Comparison of ENCODE assay signal across 13 cellular contexts in genomic region chr2:190792956-190793888, GRCh38.
DNase-seq lines count a peak whose midpoint lies in the region; ATAC-seq and FAIRE-seq lines count a peak whose summit lies in the region.
"Had no signal": no experiment of that assay in that cellular context is flagged by ENCODE, and none has a peak within 500 bp of the region (broad histone marks: within the 10 kb centered on the region; RNA-seq: fewer than 3 reads in every experiment).

No MANE protein-coding gene starts in this region.

- H3K4me1 Mint-ChIP-seq in activated naive CD8-positive, alpha-beta T cell treated with anti-CD3 and anti-CD28 coated beads, Interleukin-2, amount 50 U/mL, for 24 hours = peaks cover 76% of the 10 kb centered on the region

- peak; percentile 80 for ATAC-seq in activated naive CD8-positive, alpha-beta T cell treated with anti-CD3 and anti-CD28 coated beads, Interleukin-2, amount 50 U/mL, for 24 hours
- ATAC-seq in GM21515 (IDR thresholded peaks at IDR 0.05; ENCODE audit: unreplicated experiment) (no peak), GM21423 (IDR thresholded peaks at IDR 0.05; ENCODE audit: unreplicated experiment) (no peak)
- ATAC-seq: psoas muscle, upper lobe of right lung had no signal

- DNase-seq in A172 (ENCODE audit: low spot score) (peak; percentile 47), Caki2 (ENCODE audit: low read depth) (peak; percentile 40), lung microvascular endothelial cell (ENCODE audit: low read depth in 2 of 2) (peak; percentile 12 to 64), GM19239 (ENCODE audit: insufficient read length, low spot score) (no peak)
- no peak for DNase-seq in activated naive CD8-positive, alpha-beta T cell treated with anti-CD3 and anti-CD28 coated beads, Interleukin-2, amount 50 U/mL, for 24 hours
- DNase-seq: glutamatergic neuron, MG63, NCI-H226, psoas muscle, upper lobe of right lung had no signal

- H3K9me3 Mint-ChIP-seq in activated naive CD8-positive, alpha-beta T cell treated with anti-CD3 and anti-CD28 coated beads, Interleukin-2, amount 50 U/mL, for 24 hours = no peaks in the 10 kb centered on the region

- no peaks in the 10 kb centered on the region for H3K36me3 Mint-ChIP-seq in activated naive CD8-positive, alpha-beta T cell treated with anti-CD3 and anti-CD28 coated beads, Interleukin-2, amount 50 U/mL, for 24 hours (ENCODE audit: low read depth)

- H3K27ac Mint-ChIP-seq in activated naive CD8-positive, alpha-beta T cell treated with anti-CD3 and anti-CD28 coated beads, Interleukin-2, amount 50 U/mL, for 24 hours = peak overlapping the region; percentile 97

- peak overlapping the region; percentile 58 for H3K4me3 Mint-ChIP-seq in activated naive CD8-positive, alpha-beta T cell treated with anti-CD3 and anti-CD28 coated beads, Interleukin-2, amount 50 U/mL, for 24 hours

- no peak for FAIRE-seq in GM19239 (lab: Jason Lieb, UNC)
- FAIRE-seq: endometrium had no signal

- H3K27me3 Mint-ChIP-seq in activated naive CD8-positive, alpha-beta T cell treated with anti-CD3 and anti-CD28 coated beads, Interleukin-2, amount 50 U/mL, for 24 hours = no peaks in the 10 kb centered on the region

- in situ Hi-C loops in Caki2 (cut with HindIII; ENCODE audit: low pct_unique_long_range_greater_than_20kb, low sequenced_read_pairs) = no loop called here

Comparison
In these comparisons a context has a peak if more than half of its experiments do, and no peak if none do; other contexts are left out.
1. DNase-seq: peak in A172 (single experiment), Caki2 (single experiment) and lung microvascular endothelial cell (2 of 2); none in activated naive CD8-positive, alpha-beta T cell treated with anti-CD3 and anti-CD28 coated beads, Interleukin-2, amount 50 U/mL, for 24 hours (single experiment) and GM19239 (single experiment).